Comparison of ENCODE assay signal across 30 cellular contexts in the genomic region with DNA sequence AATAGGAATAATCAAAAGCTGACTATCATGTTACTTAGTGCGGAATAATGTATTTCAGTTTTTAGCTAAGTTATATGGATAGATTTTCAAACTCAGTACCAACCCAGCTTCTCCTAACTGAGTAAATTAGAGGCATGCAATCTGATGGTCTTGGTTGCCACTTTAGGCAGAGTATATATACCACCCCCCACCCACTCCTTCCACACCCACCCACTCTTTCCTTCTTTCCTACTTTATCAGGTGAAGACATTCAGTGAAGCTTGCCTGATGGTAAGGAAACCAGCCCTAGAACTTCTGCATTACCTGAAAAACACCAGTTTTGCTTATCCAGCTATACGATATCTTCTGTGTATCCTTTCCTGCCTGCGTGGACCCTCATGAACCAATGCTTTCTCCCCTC.
"Had no signal": no experiment of that assay in that cellular context is flagged by ENCODE, and none has a peak within 500 bp of the region (broad histone marks: within the 10 kb centered on the region; RNA-seq: fewer than 3 reads in every experiment).

No MANE protein-coding gene starts in this region.

- H3K27me3 ChIP-seq: ascending aorta, breast epithelium, cardiac muscle cell, colonic mucosa, esophagus muscularis mucosa, foreskin keratinocyte, gastrocnemius medialis, heart left ventricle had no signal

- H3K36me3 ChIP-seq: breast epithelium had no signal

- H3K9me3 Mint-ChIP-seq: activated CD4-positive, alpha-beta memory T cell treated with anti-CD3 and anti-CD28 coated beads for 36 hours; activated CD4-positive, alpha-beta T cell treated with anti-CD3 and anti-CD28 coated beads, Interleukin-2, amount 10 ng/mL, durations not matched to agents 24 days and 14 days; activated naive CD4-positive, alpha-beta T cell treated with anti-CD3 and anti-CD28 coated beads, Interleukin-2, amount 10 ng/mL, durations not matched to agents 7 days and 5 days; activated naive CD4-positive, alpha-beta T cell treated with anti-CD3 and anti-CD28 coated beads, Interleukin-2, amount 50 U/mL, for 72 hours; activated naive CD8-positive, alpha-beta T cell treated with anti-CD3 and anti-CD28 coated beads, Interleukin-2, amount 10 ng/mL, durations not matched to agents 7 days and 5 days; activated T-cell treated with anti-CD3 and anti-CD28 coated beads, Interleukin-2, amount 50 U/mL, for 24 hours; activated T-cell treated with anti-CD3 and anti-CD28 coated beads, Interleukin-2, amount 50 U/mL, for 72 hours; brain; endodermal cell had no signal

- H3K36me3 Mint-ChIP-seq: activated naive CD4-positive, alpha-beta T cell treated with anti-CD3 and anti-CD28 coated beads, Interleukin-2, amount 50 U/mL, for 72 hours had no signal

- H3K4me1 Mint-ChIP-seq: activated CD4-positive, alpha-beta T cell treated with anti-CD3 and anti-CD28 coated beads for 36 hours; activated naive CD4-positive, alpha-beta T cell treated with anti-CD3 and anti-CD28 coated beads, Interleukin-2, amount 10 ng/mL, durations not matched to agents 7 days and 5 days; activated naive CD8-positive, alpha-beta T cell treated with anti-CD3 and anti-CD28 coated beads, Interleukin-2, amount 10 ng/mL, durations not matched to agents 7 days and 5 days; endodermal cell had no signal

- H3K9me3 ChIP-seq: ascending aorta, breast epithelium, colonic mucosa, esophagus muscularis mucosa, gastrocnemius medialis, heart left ventricle had no signal

- H3K4me3 ChIP-seq: ascending aorta, breast epithelium, cardiac muscle cell, colonic mucosa, esophagus muscularis mucosa, gastrocnemius medialis, heart left ventricle had no signal

- H3K4me1 ChIP-seq: ascending aorta, breast epithelium, colonic mucosa, foreskin keratinocyte, gastrocnemius medialis, heart left ventricle had no signal

- ATAC-seq: activated CD4-positive, alpha-beta T cell treated with anti-CD3 and anti-CD28 coated beads for 36 hours; activated naive CD4-positive, alpha-beta T cell treated with anti-CD3 and anti-CD28 coated beads, Interleukin-2, amount 50 U/mL, for 72 hours; activated T-cell treated with anti-CD3 and anti-CD28 coated beads, Interleukin-2, amount 50 U/mL, for 72 hours; foreskin keratinocyte; gastrocnemius medialis; heart left ventricle had no signal

- H3K4me3 Mint-ChIP-seq: activated CD4-positive, alpha-beta memory T cell treated with anti-CD3 and anti-CD28 coated beads for 36 hours; activated CD4-positive, alpha-beta T cell treated with anti-CD3 and anti-CD28 coated beads for 36 hours; activated CD4-positive, alpha-beta T cell treated with anti-CD3 and anti-CD28 coated beads, Interleukin-2, amount 10 ng/mL, durations not matched to agents 24 days and 14 days; activated naive CD4-positive, alpha-beta T cell treated with anti-CD3 and anti-CD28 coated beads, Interleukin-2, amount 10 ng/mL, durations not matched to agents 7 days and 5 days; activated naive CD8-positive, alpha-beta T cell treated with anti-CD3 and anti-CD28 coated beads, Interleukin-2, amount 10 ng/mL, durations not matched to agents 7 days and 5 days; activated T-cell treated with anti-CD3 and anti-CD28 coated beads, Interleukin-2, amount 50 U/mL, for 24 hours; activated T-cell treated with anti-CD3 and anti-CD28 coated beads, Interleukin-2, amount 50 U/mL, for 72 hours; brain; endodermal cell had no signal

- DNase-seq: activated CD4-positive, alpha-beta memory T cell treated with anti-CD3 and anti-CD28 coated beads for 36 hours; activated CD4-positive, alpha-beta T cell treated with anti-CD3 and anti-CD28 coated beads for 36 hours; activated CD4-positive, alpha-beta T cell treated with anti-CD3 and anti-CD28 coated beads, Interleukin-2, amount 10 ng/mL, durations not matched to agents 24 days and 14 days; activated CD4-positive, CD25-positive, alpha-beta regulatory T cell; activated CD4-positive, CD25-positive, alpha-beta regulatory T cell treated with anti-CD3 and anti-CD28 coated beads, Interleukin-2, amount 50 U/mL, for 72 hours; activated CD8-positive, alpha-beta memory T cell treated with anti-CD3 and anti-CD28 coated beads for 24 hours; activated CD8-positive, alpha-beta memory T cell treated with anti-CD3 and anti-CD28 coated beads, Interleukin-2, amount 50 U/mL, for 4 hours; activated gamma-delta T cell; activated naive CD4-positive, alpha-beta T cell; activated naive CD4-positive, alpha-beta T cell treated with anti-CD3 and anti-CD28 coated beads, Interleukin-2, amount 10 ng/mL, durations not matched to agents 7 days and 5 days; activated naive CD8-positive, alpha-beta T cell treated with anti-CD3 and anti-CD28 coated beads, Interleukin-2, amount 10 ng/mL, durations not matched to agents 7 days and 5 days; activated T-cell treated with anti-CD3 and anti-CD28 coated beads for 4 hours; activated T-cell treated with anti-CD3 and anti-CD28 coated beads, Interleukin-2, amount 50 U/mL, for 24 hours; activated T-cell treated with anti-CD3 and anti-CD28 coated beads, Interleukin-2, amount 50 U/mL, for 72 hours; central memory CD4-positive, alpha-beta T cell; colonic mucosa; effector CD8-positive, alpha-beta T cell; endodermal cell; erythroblast; foreskin keratinocyte; gastrocnemius medialis; glutamatergic neuron; heart left ventricle; T-helper 2 cell had no signal

- H3K27ac Mint-ChIP-seq: activated CD4-positive, alpha-beta memory T cell treated with anti-CD3 and anti-CD28 coated beads for 36 hours; activated CD4-positive, alpha-beta T cell treated with anti-CD3 and anti-CD28 coated beads for 36 hours; activated CD4-positive, alpha-beta T cell treated with anti-CD3 and anti-CD28 coated beads, Interleukin-2, amount 10 ng/mL, durations not matched to agents 24 days and 14 days; activated naive CD4-positive, alpha-beta T cell treated with anti-CD3 and anti-CD28 coated beads, Interleukin-2, amount 10 ng/mL, durations not matched to agents 7 days and 5 days; activated naive CD8-positive, alpha-beta T cell treated with anti-CD3 and anti-CD28 coated beads, Interleukin-2, amount 10 ng/mL, durations not matched to agents 7 days and 5 days; activated T-cell treated with anti-CD3 and anti-CD28 coated beads, Interleukin-2, amount 50 U/mL, for 24 hours; activated T-cell treated with anti-CD3 and anti-CD28 coated beads, Interleukin-2, amount 50 U/mL, for 72 hours; brain; endodermal cell had no signal

- H3K27me3 Mint-ChIP-seq: activated CD4-positive, alpha-beta memory T cell treated with anti-CD3 and anti-CD28 coated beads for 36 hours; activated CD4-positive, alpha-beta T cell treated with anti-CD3 and anti-CD28 coated beads for 36 hours; activated CD4-positive, alpha-beta T cell treated with anti-CD3 and anti-CD28 coated beads, Interleukin-2, amount 10 ng/mL, durations not matched to agents 24 days and 14 days; activated naive CD4-positive, alpha-beta T cell treated with anti-CD3 and anti-CD28 coated beads, Interleukin-2, amount 10 ng/mL, durations not matched to agents 7 days and 5 days; activated naive CD8-positive, alpha-beta T cell treated with anti-CD3 and anti-CD28 coated beads, Interleukin-2, amount 10 ng/mL, durations not matched to agents 7 days and 5 days; activated T-cell treated with anti-CD3 and anti-CD28 coated beads, Interleukin-2, amount 50 U/mL, for 24 hours; brain had no signal

- H3K27ac ChIP-seq: ascending aorta, breast epithelium, cardiac muscle cell, colonic mucosa, esophagus muscularis mucosa, foreskin keratinocyte, gastrocnemius medialis, heart left ventricle had no signal
